Comparison of ENCODE assay signal across 36 cellular contexts in genomic region chr7:17983238-17984088, GRCh38. TPM values are rescaled to one million over a fixed set of nuclear protein-coding genes. Genes with fewer than 3 reads are reported as not detected.
A peak's percentile ranks its signal among the peaks of the same experiment; 100 is the strongest.
DNase-seq lines count a peak whose midpoint lies in the region; ATAC-seq lines count a peak whose summit lies in the region.
"Had no signal": no experiment of that assay in that cellular context is flagged by ENCODE, and none has a peak within 500 bp of the region (broad histone marks: within the 10 kb centered on the region; RNA-seq: fewer than 3 reads in every experiment).

No MANE protein-coding gene starts in this region.

- peak overlapping the region; percentile 80 for H3K27ac Mint-ChIP-seq in dendritic cell treated with granulocyte-macrophage colony-stimulating factor and Interleukin-4, amounts not matched to agents 40 ng/mL and 50 ng/mL, for 4 days
- peak overlapping the region in 4 of 6 donors; percentile 15 to 95 (median 72) for H3K27ac Mint-ChIP-seq in naive B cell
- no peak overlapping the region for H3K27ac Mint-ChIP-seq in activated CD4-positive, alpha-beta memory T cell treated with anti-CD3 and anti-CD28 coated beads, Interleukin-2, amount 10 ng/mL, durations not matched to agents 7 days and 5 days
- H3K27ac Mint-ChIP-seq: activated naive CD8-positive, alpha-beta T cell; GM23338; HFFc6; stimulated activated memory B cell treated with anti-CD40 and anti-IgM and Interleukin-4, amounts not matched to agents 10 μg/mL and 1 μg/mL and 100 μg/mL, for 72 hours had no signal

- CTCF ChIA-PET in activated CD4-positive, alpha-beta memory T cell treated with anti-CD3 and anti-CD28 coated beads, Interleukin-2, amount 10 ng/mL, durations not matched to agents 7 days and 5 days (lab: Charles Lee) = no interaction called here

- H3K9me3 Mint-ChIP-seq in dendritic cell treated with granulocyte-macrophage colony-stimulating factor and Interleukin-4, amounts not matched to agents 40 ng/mL and 50 ng/mL, for 4 days = peaks cover 5% of the 10 kb centered on the region
- H3K9me3 Mint-ChIP-seq in naive B cell = peaks cover 0 to 19% (median 7%) of the 10 kb centered on the region in 7 donors
- H3K9me3 Mint-ChIP-seq in activated CD4-positive, alpha-beta memory T cell treated with anti-CD3 and anti-CD28 coated beads, Interleukin-2, amount 10 ng/mL, durations not matched to agents 7 days and 5 days = no peaks in the 10 kb centered on the region
- H3K9me3 Mint-ChIP-seq: GM23338; stimulated activated memory B cell treated with anti-CD40 and anti-IgM and Interleukin-4, amounts not matched to agents 10 μg/mL and 1 μg/mL and 100 μg/mL, for 72 hours had no signal

- ATAC-seq in naive B cell (ENCODE audit: low read depth in 2 of 2) (no peak), GM18520 (IDR thresholded peaks at IDR 0.05; ENCODE audit: unreplicated experiment) (no peak), HG03135 (IDR thresholded peaks at IDR 0.05; ENCODE audit: unreplicated experiment) (no peak)
- ATAC-seq: GM23338; lower lobe of right lung; Panc1; stimulated activated memory B cell treated with anti-CD40 and anti-IgM and Interleukin-4, amounts not matched to agents 10 μg/mL and 1 μg/mL and 100 μg/mL, for 72 hours; upper lobe of right lung had no signal

- no peaks in the 10 kb centered on the region for H3K27me3 Mint-ChIP-seq in dendritic cell treated with granulocyte-macrophage colony-stimulating factor and Interleukin-4, amounts not matched to agents 40 ng/mL and 50 ng/mL, for 4 days
- peaks cover 0 to 5% (median 1%) of the 10 kb centered on the region in 3 donors for H3K27me3 Mint-ChIP-seq in naive B cell
- H3K27me3 Mint-ChIP-seq in activated CD4-positive, alpha-beta memory T cell treated with anti-CD3 and anti-CD28 coated beads, Interleukin-2, amount 10 ng/mL, durations not matched to agents 7 days and 5 days = peaks cover 6% of the 10 kb centered on the region
- H3K27me3 Mint-ChIP-seq: stimulated activated memory B cell treated with anti-CD40 and anti-IgM and Interleukin-4, amounts not matched to agents 10 μg/mL and 1 μg/mL and 100 μg/mL, for 72 hours had no signal

- no peaks in the 10 kb centered on the region for H3K36me3 Mint-ChIP-seq in dendritic cell treated with granulocyte-macrophage colony-stimulating factor and Interleukin-4, amounts not matched to agents 40 ng/mL and 50 ng/mL, for 4 days (ENCODE audit: low read depth)
- no peaks in the 10 kb centered on the region for H3K36me3 Mint-ChIP-seq in naive B cell
- no peaks in the 10 kb centered on the region for H3K36me3 Mint-ChIP-seq in activated CD4-positive, alpha-beta memory T cell treated with anti-CD3 and anti-CD28 coated beads, Interleukin-2, amount 10 ng/mL, durations not matched to agents 7 days and 5 days (ENCODE audit: low read depth)
- H3K36me3 Mint-ChIP-seq: activated naive CD8-positive, alpha-beta T cell; stimulated activated memory B cell treated with anti-CD40 and anti-IgM and Interleukin-4, amounts not matched to agents 10 μg/mL and 1 μg/mL and 100 μg/mL, for 72 hours had no signal

- no peak overlapping the region for H3K4me3 Mint-ChIP-seq in dendritic cell treated with granulocyte-macrophage colony-stimulating factor and Interleukin-4, amounts not matched to agents 40 ng/mL and 50 ng/mL, for 4 days
- no peak overlapping the region for H3K4me3 Mint-ChIP-seq in naive B cell
- H3K4me3 Mint-ChIP-seq in activated CD4-positive, alpha-beta memory T cell treated with anti-CD3 and anti-CD28 coated beads, Interleukin-2, amount 10 ng/mL, durations not matched to agents 7 days and 5 days = no peak overlapping the region
- H3K4me3 Mint-ChIP-seq: activated naive CD8-positive, alpha-beta T cell; GM23338; HFFc6; stimulated activated memory B cell treated with anti-CD40 and anti-IgM and Interleukin-4, amounts not matched to agents 10 μg/mL and 1 μg/mL and 100 μg/mL, for 72 hours had no signal

- intact Hi-C loops in dendritic cell treated with granulocyte-macrophage colony-stimulating factor and Interleukin-4, amounts not matched to agents 40 ng/mL and 50 ng/mL, for 4 days (cut with micrococcal nuclease) = loop anchor here (2.0 kb wide), 1 partner anchor 37 kb away; no protein-coding TSS in a partner anchor

- POLR2A ChIA-PET in activated CD4-positive, alpha-beta memory T cell treated with anti-CD3 and anti-CD28 coated beads, Interleukin-2, amount 10 ng/mL, durations not matched to agents 7 days and 5 days (lab: Charles Lee) = no interaction called here

- DNase-seq in HCEC 1CT (peak; percentile 13), NOMO-1 treated with dmso at 0.1 percent for 144 hours (lab: John Stamatoyannopoulos, UW; ENCODE audit: unreplicated experiment) (peak; percentile 7), naive B cell (no peak)
- DNase-seq in activated naive CD4-positive, alpha-beta T cell treated with anti-CD3 and anti-CD28 coated beads, Interleukin-2, amount 50 U/mL, for 16 hours = no peak
- no peak for DNase-seq in activated CD4-positive, alpha-beta memory T cell treated with anti-CD3 and anti-CD28 coated beads, Interleukin-2, amount 10 ng/mL, durations not matched to agents 7 days and 5 days
- DNase-seq: activated CD4-positive, alpha-beta T cell treated with anti-CD3 and anti-CD28 coated beads for 4 hours; activated CD8-positive, alpha-beta memory T cell treated with anti-CD3 and anti-CD28 coated beads for 24 hours; activated effector memory CD4-positive, alpha-beta T cell treated with Interleukin-2 at 50 U/mL for 16 hours; aorta; C1 segment of cervical spinal cord; Caco-2; cortex of kidney; DMS79 treated with DMSO at 0.1 percent for 48 hours; GF-D8; HFFc6; kidney; lower lobe of right lung; NCI-H1105 treated with DMSO at 0.1 percent for 48 hours; NCI-H2029; NCI-H510A treated with DMSO at 0.1 percent for 48 hours; retina; SHP77; T-helper 9 cell; upper lobe of right lung had no signal

- peaks cover 14% of the 10 kb centered on the region for H3K4me1 Mint-ChIP-seq in dendritic cell treated with granulocyte-macrophage colony-stimulating factor and Interleukin-4, amounts not matched to agents 40 ng/mL and 50 ng/mL, for 4 days (ENCODE audit: low read depth)
- peaks cover 5 to 10% (median 6%) of the 10 kb centered on the region in 3 donors for H3K4me1 Mint-ChIP-seq in naive B cell
- H3K4me1 Mint-ChIP-seq in activated CD4-positive, alpha-beta memory T cell treated with anti-CD3 and anti-CD28 coated beads, Interleukin-2, amount 10 ng/mL, durations not matched to agents 7 days and 5 days = no peaks in the 10 kb centered on the region
- H3K4me1 Mint-ChIP-seq: GM23338 had no signal

RNA-seq across cellular contexts. Expression of gene SNX13, which starts 43.2 kb away (rescaled TPM):
- polyA plus RNA-seq in naive B cell (ENCODE audit: low read depth in 6 of 6) = 10 to 100 TPM; 18.4 to 23.7 (median 20.5) TPM
- total RNA-seq in activated CD4-positive, alpha-beta memory T cell treated with anti-CD3 and anti-CD28 coated beads, Interleukin-2, amount 10 ng/mL, durations not matched to agents 7 days and 5 days = 10 to 100 TPM; 23.8 to 25.9 TPM

RNA-seq across cellular contexts. Expression of gene PRPS1L1, which starts 44.2 kb away (rescaled TPM):
- not detected for polyA plus RNA-seq in naive B cell (ENCODE audit: low read depth in 6 of 6)
- not detected for total RNA-seq in activated CD4-positive, alpha-beta memory T cell treated with anti-CD3 and anti-CD28 coated beads, Interleukin-2, amount 10 ng/mL, durations not matched to agents 7 days and 5 days
- total RNA-seq: aorta, Caco-2, GM23338, HFFc6, HT1080, kidney, lower lobe of right lung, mucosa of gallbladder, skeletal muscle tissue, upper lobe of right lung had no signal
- polyA plus RNA-seq: aorta, esophagus, GM23338, neural cell had no signal

Comparison
In these comparisons a context has a peak if more than half of its experiments do, and no peak if none do; other contexts are left out.
1. DNase-seq: peak in HCEC 1CT (single experiment) and NOMO-1 treated with dmso at 0.1 percent for 144 hours (single experiment); none in naive B cell (single experiment), activated naive CD4-positive, alpha-beta T cell treated with anti-CD3 and anti-CD28 coated beads, Interleukin-2, amount 50 U/mL, for 16 hours (single experiment) and activated CD4-positive, alpha-beta memory T cell treated with anti-CD3 and anti-CD28 coated beads, Interleukin-2, amount 10 ng/mL, durations not matched to agents 7 days and 5 days (single experiment).